ENCODE assay signal across 1 cellular context in the genomic region with DNA sequence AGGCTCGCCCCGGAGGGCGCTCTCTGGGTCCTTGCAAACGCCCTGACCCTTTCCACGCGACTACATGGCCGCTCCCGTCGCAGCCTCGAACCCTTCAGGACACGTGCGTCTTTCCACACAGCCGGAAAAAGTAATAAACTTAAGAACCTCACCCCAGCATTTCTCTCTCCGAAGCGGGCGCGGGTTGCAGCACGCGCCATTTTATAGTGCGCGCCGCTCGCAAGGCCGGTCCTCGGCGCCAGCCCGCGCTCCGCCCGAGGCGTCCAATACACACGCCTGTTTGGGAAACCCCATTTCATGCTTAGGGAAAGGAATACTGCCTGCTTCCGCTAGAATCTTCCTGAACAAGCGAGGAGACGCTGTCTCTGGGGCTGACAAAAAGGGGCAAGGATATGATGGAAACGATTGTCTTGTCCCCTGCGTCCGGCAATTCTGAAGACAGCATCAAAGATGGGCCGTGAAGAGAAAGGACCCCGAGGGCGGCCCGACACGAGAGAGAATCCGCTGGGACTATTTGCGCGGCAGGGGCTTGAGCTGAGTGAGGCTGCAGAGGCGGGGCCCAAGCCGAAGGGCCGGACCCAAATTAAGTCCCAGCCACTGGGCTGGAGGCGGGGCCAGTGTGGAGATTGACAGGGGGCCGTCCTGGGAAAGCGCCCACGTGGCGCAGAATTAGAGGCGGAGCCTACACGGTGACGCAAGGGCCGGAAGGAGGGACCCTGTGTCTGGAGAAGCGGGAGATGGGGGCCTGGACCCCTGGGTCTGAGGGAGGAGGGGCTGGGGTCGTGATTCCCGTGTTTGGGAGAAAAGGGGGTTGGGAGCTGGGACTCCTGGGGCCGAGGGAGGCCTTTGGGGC.
TF ChIP-seq lines count a peak whose summit lies in the region.

No MANE protein-coding gene starts in this region.

TF ChIP-seq in K562, 482 proteins besides CTCF, POLR2A, EP300 and RAD21 (continued from another document):
- TF ChIP-seq, protein P1, sequence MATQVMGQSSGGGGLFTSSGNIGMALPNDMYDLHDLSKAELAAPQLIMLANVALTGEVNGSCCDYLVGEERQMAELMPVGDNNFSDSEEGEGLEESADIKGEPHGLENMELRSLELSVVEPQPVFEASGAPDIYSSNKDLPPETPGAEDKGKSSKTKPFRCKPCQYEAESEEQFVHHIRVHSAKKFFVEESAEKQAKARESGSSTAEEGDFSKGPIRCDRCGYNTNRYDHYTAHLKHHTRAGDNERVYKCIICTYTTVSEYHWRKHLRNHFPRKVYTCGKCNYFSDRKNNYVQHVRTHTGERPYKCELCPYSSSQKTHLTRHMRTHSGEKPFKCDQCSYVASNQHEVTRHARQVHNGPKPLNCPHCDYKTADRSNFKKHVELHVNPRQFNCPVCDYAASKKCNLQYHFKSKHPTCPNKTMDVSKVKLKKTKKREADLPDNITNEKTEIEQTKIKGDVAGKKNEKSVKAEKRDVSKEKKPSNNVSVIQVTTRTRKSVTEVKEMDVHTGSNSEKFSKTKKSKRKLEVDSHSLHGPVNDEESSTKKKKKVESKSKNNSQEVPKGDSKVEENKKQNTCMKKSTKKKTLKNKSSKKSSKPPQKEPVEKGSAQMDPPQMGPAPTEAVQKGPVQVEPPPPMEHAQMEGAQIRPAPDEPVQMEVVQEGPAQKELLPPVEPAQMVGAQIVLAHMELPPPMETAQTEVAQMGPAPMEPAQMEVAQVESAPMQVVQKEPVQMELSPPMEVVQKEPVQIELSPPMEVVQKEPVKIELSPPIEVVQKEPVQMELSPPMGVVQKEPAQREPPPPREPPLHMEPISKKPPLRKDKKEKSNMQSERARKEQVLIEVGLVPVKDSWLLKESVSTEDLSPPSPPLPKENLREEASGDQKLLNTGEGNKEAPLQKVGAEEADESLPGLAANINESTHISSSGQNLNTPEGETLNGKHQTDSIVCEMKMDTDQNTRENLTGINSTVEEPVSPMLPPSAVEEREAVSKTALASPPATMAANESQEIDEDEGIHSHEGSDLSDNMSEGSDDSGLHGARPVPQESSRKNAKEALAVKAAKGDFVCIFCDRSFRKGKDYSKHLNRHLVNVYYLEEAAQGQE (CRISPR knock-in tag; IDR thresholded peaks at IDR 0.05; ENCODE audit: low read depth) = 0 out of 2 replicates have a peak, but pooled peaks have one; percentile 35
- TF ChIP-seq ZNF121 (CRISPR knock-in tag; conservative IDR thresholded peaks at IDR 0.05) (no peak), IFI16 (CRISPR knock-in tag; IDR thresholded peaks at IDR 0.05) (no peak), MYBL2 (IDR thresholded peaks at IDR 0.05; ENCODE audit: low read depth) (no peak; the same call in 1 of the 2 replicates), MYBL2 (CRISPR knock-in tag; IDR thresholded peaks at IDR 0.05; ENCODE audit: borderline replicate concordance) (no peak), ZNF431 (CRISPR knock-in tag; IDR thresholded peaks at IDR 0.05) (no peak), SETDB1 (IDR thresholded peaks at IDR 0.05; ENCODE audit: low read length) (no peak), PRMT5 (CRISPR knock-in tag; IDR thresholded peaks at IDR 0.05) (no peak), CREB5 (CRISPR knock-in tag; IDR thresholded peaks at IDR 0.05) (peak; percentile 55; the same call in 1 of the 2 replicates), CAMTA2 (CRISPR knock-in tag; conservative IDR thresholded peaks at IDR 0.05) (no peak), LARP7 (IDR thresholded peaks at IDR 0.05) (no peak), ETV6 (IDR thresholded peaks at IDR 0.05; ENCODE audit: borderline replicate concordance in 1 of 2, low read depth in 2 of 2, low read length in 1 of 2) (no peak), ETV6 (CRISPR knock-in tag; IDR thresholded peaks at IDR 0.05; ENCODE audit: borderline replicate concordance) (no peak), MEF2A (IDR thresholded peaks at IDR 0.05; ENCODE audit: control insufficient read depth, low read depth, low read length) (no peak), ZNF561 (CRISPR knock-in tag; conservative IDR thresholded peaks at IDR 0.05) (no peak), SMC3 (conservative IDR thresholded peaks at IDR 0.05; ENCODE audit: insufficient read depth, low read depth, low read length) (0 out of 2 replicates have a peak, but pooled peaks have one; percentile 24), TARDBP (IDR thresholded peaks at IDR 0.05) (no peak), MYC (IDR thresholded peaks at IDR 0.05; ENCODE audit: low read depth, low read length) (peak; percentile 97), MYC (CRISPR knock-in tag; IDR thresholded peaks at IDR 0.05; ENCODE audit: borderline replicate concordance, low read depth) (peak; percentile 96), ILF3 (IDR thresholded peaks at IDR 0.05; ENCODE audit: borderline replicate concordance) (no peak), CHD2 (IDR thresholded peaks at IDR 0.05; ENCODE audit: low read depth, low read length) (peak; percentile 77), ARID3A (IDR thresholded peaks at IDR 0.05; ENCODE audit: borderline replicate concordance, low read depth, low read length) (no peak), RBBP5 (IDR thresholded peaks at IDR 0.05; ENCODE audit: borderline replicate concordance, insufficient read depth, low read length, poor library complexity, severe bottlenecking) (peak; percentile 93), BCL6 (CRISPR knock-in tag; IDR thresholded peaks at IDR 0.05) (no peak), HOXB6 (CRISPR knock-in tag; IDR thresholded peaks at IDR 0.05; ENCODE audit: borderline replicate concordance) (no peak), HNRNPH1 (optimal IDR thresholded peaks at IDR 0.05; ENCODE audit: low read depth, low read length) (no peak), CC2D1A (IDR thresholded peaks at IDR 0.05) (no peak), ERF (CRISPR knock-in tag; IDR thresholded peaks at IDR 0.05) (peak; percentile 58; the same call in 1 of the 2 replicates), ZNF583 (CRISPR knock-in tag; IDR thresholded peaks at IDR 0.05) (0 out of 2 replicates have a peak, but pooled peaks have one; percentile 59), NONO (IDR thresholded peaks at IDR 0.05; ENCODE audit: low read depth in 2 of 2, low read length in 1 of 2) (peak; percentile 34 to 60; a peak in 1 of 4 replicates), SREBF1 (IDR thresholded peaks at IDR 0.05; ENCODE audit: borderline replicate concordance, low read depth, low read length) (no peak), BRCA1 (IDR thresholded peaks at IDR 0.05) (no peak), BRCA1 (CRISPR knock-in tag; IDR thresholded peaks at IDR 0.05) (no peak)
- TF ChIP-seq, protein P2, sequence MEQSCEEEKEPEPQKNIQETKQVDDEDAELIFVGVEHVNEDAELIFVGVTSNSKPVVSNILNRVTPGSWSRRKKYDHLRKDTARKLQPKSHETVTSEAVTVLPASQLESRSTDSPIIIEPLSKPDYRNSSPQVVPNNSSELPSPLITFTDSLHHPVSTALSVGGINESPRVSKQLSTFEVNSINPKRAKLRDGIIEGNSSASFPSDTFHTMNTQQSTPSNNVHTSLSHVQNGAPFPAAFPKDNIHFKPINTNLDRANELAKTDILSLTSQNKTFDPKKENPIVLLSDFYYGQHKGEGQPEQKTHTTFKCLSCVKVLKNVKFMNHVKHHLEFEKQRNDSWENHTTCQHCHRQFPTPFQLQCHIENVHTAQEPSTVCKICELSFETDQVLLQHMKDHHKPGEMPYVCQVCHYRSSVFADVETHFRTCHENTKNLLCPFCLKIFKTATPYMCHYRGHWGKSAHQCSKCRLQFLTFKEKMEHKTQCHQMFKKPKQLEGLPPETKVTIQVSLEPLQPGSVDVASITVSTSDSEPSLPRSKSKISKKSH (CRISPR knock-in tag; IDR thresholded peaks at IDR 0.05) = no peak
- TF ChIP-seq, protein P3, sequence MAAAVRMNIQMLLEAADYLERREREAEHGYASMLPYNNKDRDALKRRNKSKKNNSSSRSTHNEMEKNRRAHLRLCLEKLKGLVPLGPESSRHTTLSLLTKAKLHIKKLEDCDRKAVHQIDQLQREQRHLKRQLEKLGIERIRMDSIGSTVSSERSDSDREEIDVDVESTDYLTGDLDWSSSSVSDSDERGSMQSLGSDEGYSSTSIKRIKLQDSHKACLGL (CRISPR knock-in tag; IDR thresholded peaks at IDR 0.05; ENCODE audit: borderline replicate concordance, poor library complexity, severe bottlenecking) = peak; percentile 69
